In genomic region chr17:32497431-32498205, GRCh38 we compare ENCODE assay signal across 10 cellular contexts. TPM values are rescaled to one million over a fixed set of nuclear protein-coding genes. Genes with fewer than 3 reads are reported as not detected.
DNase-seq lines count a peak whose midpoint lies in the region; ATAC-seq lines count a peak whose summit lies in the region.
"Had no signal": no experiment of that assay in that cellular context is flagged by ENCODE, and none has a peak within 500 bp of the region (broad histone marks: within the 10 kb centered on the region; RNA-seq: fewer than 3 reads in every experiment).

No MANE protein-coding gene starts in this region.

- POLR2A ChIA-PET in activated CD4-positive, alpha-beta T cell treated with anti-CD3 and anti-CD28 coated beads, Interleukin-2, amount 10 ng/mL, durations not matched to agents 7 days and 5 days (lab: Charles Lee): no interaction called here

- no peaks in the 10 kb centered on the region for H3K36me3 ChIP-seq in SJSA1

- CTCF ChIA-PET in activated CD4-positive, alpha-beta T cell treated with anti-CD3 and anti-CD28 coated beads, Interleukin-2, amount 10 ng/mL, durations not matched to agents 7 days and 5 days (lab: Charles Lee): interaction anchor here (0.9 kb wide), 1 partner anchor 13 kb away, joined by 3 read pairs; no protein-coding TSS in a partner anchor

- H3K9me3 ChIP-seq in SJSA1 (replicated peaks): no peaks in the 10 kb centered on the region

- H3K9me3 Mint-ChIP-seq in activated CD4-positive, alpha-beta T cell treated with anti-CD3 and anti-CD28 coated beads, Interleukin-2, amount 10 ng/mL, durations not matched to agents 24 days and 14 days: no peaks in the 10 kb centered on the region
- no peaks in the 10 kb centered on the region for H3K9me3 Mint-ChIP-seq in activated CD4-positive, alpha-beta T cell treated with anti-CD3 and anti-CD28 coated beads, Interleukin-2, amount 10 ng/mL, durations not matched to agents 7 days and 5 days
- H3K9me3 Mint-ChIP-seq in stimulated activated memory B cell treated with anti-CD40 and anti-IgM and Interleukin-4, amounts not matched to agents 10 μg/mL and 1 μg/mL and 100 μg/mL, for 72 hours: no peaks in the 10 kb centered on the region
- H3K9me3 Mint-ChIP-seq: activated naive CD4-positive, alpha-beta T cell treated with anti-CD3 and anti-CD28 coated beads, Interleukin-2, amount 50 U/mL, for 24 hours had no signal

- H3K4me3 ChIP-seq in SJSA1: no peak overlapping the region

- H3K36me3 Mint-ChIP-seq in activated CD4-positive, alpha-beta T cell treated with anti-CD3 and anti-CD28 coated beads, Interleukin-2, amount 10 ng/mL, durations not matched to agents 24 days and 14 days (ENCODE audit: low read depth): peaks cover 2% of the 10 kb centered on the region
- peaks cover 3% of the 10 kb centered on the region for H3K36me3 Mint-ChIP-seq in activated CD4-positive, alpha-beta T cell treated with anti-CD3 and anti-CD28 coated beads, Interleukin-2, amount 10 ng/mL, durations not matched to agents 7 days and 5 days (ENCODE audit: low read depth)
- no peaks in the 10 kb centered on the region for H3K36me3 Mint-ChIP-seq in stimulated activated memory B cell treated with anti-CD40 and anti-IgM and Interleukin-4, amounts not matched to agents 10 μg/mL and 1 μg/mL and 100 μg/mL, for 72 hours
- H3K36me3 Mint-ChIP-seq: activated naive CD4-positive, alpha-beta T cell treated with anti-CD3 and anti-CD28 coated beads, Interleukin-2, amount 50 U/mL, for 24 hours had no signal

- H3K4me3 Mint-ChIP-seq in activated CD4-positive, alpha-beta T cell treated with anti-CD3 and anti-CD28 coated beads, Interleukin-2, amount 10 ng/mL, durations not matched to agents 24 days and 14 days: no peak overlapping the region
- no peak overlapping the region for H3K4me3 Mint-ChIP-seq in activated CD4-positive, alpha-beta T cell treated with anti-CD3 and anti-CD28 coated beads, Interleukin-2, amount 10 ng/mL, durations not matched to agents 7 days and 5 days
- no peak overlapping the region for H3K4me3 Mint-ChIP-seq in stimulated activated memory B cell treated with anti-CD40 and anti-IgM and Interleukin-4, amounts not matched to agents 10 μg/mL and 1 μg/mL and 100 μg/mL, for 72 hours
- H3K4me3 Mint-ChIP-seq: activated naive CD4-positive, alpha-beta T cell treated with anti-CD3 and anti-CD28 coated beads, Interleukin-2, amount 50 U/mL, for 24 hours had no signal

- peak overlapping the region; percentile 68 for H3K27ac ChIP-seq in SJSA1

- no peaks in the 10 kb centered on the region for H3K27me3 Mint-ChIP-seq in activated CD4-positive, alpha-beta T cell treated with anti-CD3 and anti-CD28 coated beads, Interleukin-2, amount 10 ng/mL, durations not matched to agents 24 days and 14 days
- no peaks in the 10 kb centered on the region for H3K27me3 Mint-ChIP-seq in activated CD4-positive, alpha-beta T cell treated with anti-CD3 and anti-CD28 coated beads, Interleukin-2, amount 10 ng/mL, durations not matched to agents 7 days and 5 days
- H3K27me3 Mint-ChIP-seq in stimulated activated memory B cell treated with anti-CD40 and anti-IgM and Interleukin-4, amounts not matched to agents 10 μg/mL and 1 μg/mL and 100 μg/mL, for 72 hours: no peaks in the 10 kb centered on the region
- H3K27me3 Mint-ChIP-seq: activated naive CD4-positive, alpha-beta T cell treated with anti-CD3 and anti-CD28 coated beads, Interleukin-2, amount 50 U/mL, for 24 hours had no signal

- H3K27ac Mint-ChIP-seq in activated CD4-positive, alpha-beta T cell treated with anti-CD3 and anti-CD28 coated beads, Interleukin-2, amount 10 ng/mL, durations not matched to agents 24 days and 14 days: no peak overlapping the region
- no peak overlapping the region for H3K27ac Mint-ChIP-seq in activated CD4-positive, alpha-beta T cell treated with anti-CD3 and anti-CD28 coated beads, Interleukin-2, amount 10 ng/mL, durations not matched to agents 7 days and 5 days
- H3K27ac Mint-ChIP-seq in stimulated activated memory B cell treated with anti-CD40 and anti-IgM and Interleukin-4, amounts not matched to agents 10 μg/mL and 1 μg/mL and 100 μg/mL, for 72 hours: peak overlapping the region; percentile 31
- H3K27ac Mint-ChIP-seq: activated naive CD4-positive, alpha-beta T cell treated with anti-CD3 and anti-CD28 coated beads, Interleukin-2, amount 50 U/mL, for 24 hours had no signal

- H3K27me3 ChIP-seq in SJSA1 (replicated peaks): no peaks in the 10 kb centered on the region

- peaks cover 29% of the 10 kb centered on the region for H3K4me1 ChIP-seq in SJSA1 (replicated peaks)

- ATAC-seq in esophagus mucosa: peak; percentile 55
- ATAC-seq in stimulated activated memory B cell treated with anti-CD40 and anti-IgM and Interleukin-4, amounts not matched to agents 10 μg/mL and 1 μg/mL and 100 μg/mL, for 72 hours: no peak
- no peak for ATAC-seq in HG03175 (IDR thresholded peaks at IDR 0.05; ENCODE audit: unreplicated experiment)

- intact Hi-C loops in activated CD4-positive, alpha-beta T cell treated with anti-CD3 and anti-CD28 coated beads, Interleukin-2, amount 10 ng/mL, durations not matched to agents 24 days and 14 days (cut with micrococcal nuclease): no loop called here
- intact Hi-C loops in posterior vena cava (cut with DNase I): no loop called here

- DNase-seq in activated CD4-positive, alpha-beta T cell treated with anti-CD3 and anti-CD28 coated beads, Interleukin-2, amount 10 ng/mL, durations not matched to agents 24 days and 14 days: peak; percentile 52
- DNase-seq in activated CD4-positive, alpha-beta T cell treated with anti-CD3 and anti-CD28 coated beads, Interleukin-2, amount 10 ng/mL, durations not matched to agents 7 days and 5 days: no peak
- DNase-seq in SJSA1 (ENCODE audit: low read depth in 1 of 2, low spot score in 2 of 2): peak; percentile 56 to 60
- DNase-seq in posterior vena cava (ENCODE audit: low spot score): no peak
- no peak for DNase-seq in Kasumi-1 (lab: John Stamatoyannopoulos, UW)
- DNase-seq: activated CD4-positive, alpha-beta T cell treated with anti-CD3 and anti-CD28 coated beads, Interleukin-2, amount 50 U/mL, for 1 hour had no signal

- peaks cover 17% of the 10 kb centered on the region for H3K4me1 Mint-ChIP-seq in activated CD4-positive, alpha-beta T cell treated with anti-CD3 and anti-CD28 coated beads, Interleukin-2, amount 10 ng/mL, durations not matched to agents 24 days and 14 days
- peaks cover 24% of the 10 kb centered on the region for H3K4me1 Mint-ChIP-seq in activated CD4-positive, alpha-beta T cell treated with anti-CD3 and anti-CD28 coated beads, Interleukin-2, amount 10 ng/mL, durations not matched to agents 7 days and 5 days
- H3K4me1 Mint-ChIP-seq in stimulated activated memory B cell treated with anti-CD40 and anti-IgM and Interleukin-4, amounts not matched to agents 10 μg/mL and 1 μg/mL and 100 μg/mL, for 72 hours: peaks cover 36% of the 10 kb centered on the region

RNA-seq across cellular contexts. Expression of gene CDK5R1, which starts 10.8 kb away (rescaled TPM):
- total RNA-seq in activated CD4-positive, alpha-beta T cell treated with anti-CD3 and anti-CD28 coated beads, Interleukin-2, amount 10 ng/mL, durations not matched to agents 24 days and 14 days: 7.2 and 8.2 TPM in 2 replicates
- total RNA-seq in activated CD4-positive, alpha-beta T cell treated with anti-CD3 and anti-CD28 coated beads, Interleukin-2, amount 10 ng/mL, durations not matched to agents 7 days and 5 days: 1 to 10 TPM; 4.1 to 4.6 TPM
- total RNA-seq in SJSA1 (2014; rRNA removed; shearing (Covaris generic)): 2.5 and 2.9 TPM in 2 replicates
- total RNA-seq in esophagus mucosa: 12.6 TPM
- 1 to 10 TPM in 1 of 2 donors, under 1 TPM in 1; 0.93 to 1.3 TPM for total RNA-seq in posterior vena cava

RNA-seq across cellular contexts. Expression of gene PSMD11, which starts 53.3 kb away (rescaled TPM):
- total RNA-seq in activated CD4-positive, alpha-beta T cell treated with anti-CD3 and anti-CD28 coated beads, Interleukin-2, amount 10 ng/mL, durations not matched to agents 24 days and 14 days: 217 and 222 TPM in 2 replicates
- 10 to 100 TPM; 78.8 to 90.7 TPM for total RNA-seq in activated CD4-positive, alpha-beta T cell treated with anti-CD3 and anti-CD28 coated beads, Interleukin-2, amount 10 ng/mL, durations not matched to agents 7 days and 5 days
- total RNA-seq in SJSA1 (2014; rRNA removed; shearing (Covaris generic)): 100 and 115 TPM in 2 replicates
- total RNA-seq in esophagus mucosa: 87.0 TPM
- total RNA-seq in posterior vena cava: 10 to 100 TPM; 50.1 to 57.0 TPM

Comparison
In these comparisons a context has a peak if more than half of its experiments do, and no peak if none do; other contexts are left out.
1. DNase-seq: peak in activated CD4-positive, alpha-beta T cell treated with anti-CD3 and anti-CD28 coated beads, Interleukin-2, amount 10 ng/mL, durations not matched to agents 24 days and 14 days (single experiment) and SJSA1 (2 of 2); none in activated CD4-positive, alpha-beta T cell treated with anti-CD3 and anti-CD28 coated beads, Interleukin-2, amount 10 ng/mL, durations not matched to agents 7 days and 5 days (single experiment), posterior vena cava (single experiment) and Kasumi-1 (0 of 2).